In genomic region chr2:180983468-180984388, GRCh38 we compare ENCODE assay signal across 8 cellular contexts. TPM values are rescaled to one million over a fixed set of nuclear protein-coding genes. Genes with fewer than 3 reads are reported as not detected.
DNase-seq lines count a peak whose midpoint lies in the region; ATAC-seq lines count a peak whose summit lies in the region.

No MANE protein-coding gene starts in this region.

- no peaks in the 10 kb centered on the region for H3K9me3 Mint-ChIP-seq in activated CD8-positive, alpha-beta T cell treated with anti-CD3 and anti-CD28 coated beads, Interleukin-2, amount 10 ng/mL, durations not matched to agents 7 days and 5 days (ENCODE audit: insufficient read depth)

- no peaks in the 10 kb centered on the region for H3K4me1 ChIP-seq in iPS DF 6.9 (ENCODE audit: control insufficient read depth, insufficient read depth, low read length)

- no peaks in the 10 kb centered on the region for H3K27me3 ChIP-seq in iPS DF 6.9 (ENCODE audit: control insufficient read depth, insufficient read depth, low read length)

- DNase-seq in DMS79 treated with DMSO at 0.1 percent for 48 hours (lab: John Stamatoyannopoulos, UW) (peak; percentile 86), NCI-H460 (ENCODE audit: extremely low read depth, low read depth) (peak; percentile 47), iPS DF 6.9 (ENCODE audit: low read depth, low spot score) (peak; percentile 35)
- peak; percentile 45 for DNase-seq in activated CD8-positive, alpha-beta T cell treated with anti-CD3 and anti-CD28 coated beads, Interleukin-2, amount 10 ng/mL, durations not matched to agents 7 days and 5 days
- peak; percentile 13 for DNase-seq in stimulated activated naive CD8-positive, alpha-beta T cell treated with anti-CD3 and anti-CD28 coated beads, Interleukin-15, Interleukin-2, amounts not matched to agents 100 U/mL and 50 U/mL, for 24 hours
- no peak for DNase-seq in stimulated activated CD4-positive, alpha-beta T cell treated with anti-CD3 and anti-CD28 coated beads, Interleukin-15, amount 100 ng/mL, for 24 hours

- H3K27ac ChIP-seq in iPS DF 6.9 (ENCODE audit: low read length), result no peak overlapping the region

- peaks cover 43% of the 10 kb centered on the region for H3K4me1 Mint-ChIP-seq in activated CD8-positive, alpha-beta T cell treated with anti-CD3 and anti-CD28 coated beads, Interleukin-2, amount 10 ng/mL, durations not matched to agents 7 days and 5 days (ENCODE audit: low read depth)

- POLR2A ChIA-PET in activated CD8-positive, alpha-beta T cell treated with anti-CD3 and anti-CD28 coated beads, Interleukin-2, amount 10 ng/mL, durations not matched to agents 7 days and 5 days (lab: Charles Lee), result no interaction called here

- peaks cover 12% of the 10 kb centered on the region for H3K27me3 Mint-ChIP-seq in activated CD8-positive, alpha-beta T cell treated with anti-CD3 and anti-CD28 coated beads, Interleukin-2, amount 10 ng/mL, durations not matched to agents 7 days and 5 days (ENCODE audit: low read depth)

- no peak overlapping the region for H3K4me3 Mint-ChIP-seq in activated CD8-positive, alpha-beta T cell treated with anti-CD3 and anti-CD28 coated beads, Interleukin-2, amount 10 ng/mL, durations not matched to agents 7 days and 5 days

- H3K36me3 ChIP-seq in iPS DF 6.9 (ENCODE audit: control insufficient read depth, insufficient read depth, low read length), result no peaks in the 10 kb centered on the region

- no peak overlapping the region for H3K27ac Mint-ChIP-seq in activated CD8-positive, alpha-beta T cell treated with anti-CD3 and anti-CD28 coated beads, Interleukin-2, amount 10 ng/mL, durations not matched to agents 7 days and 5 days

- H3K4me3 ChIP-seq in iPS DF 6.9 (ENCODE audit: low read length), result no peak overlapping the region

- peaks cover 24% of the 10 kb centered on the region for H3K36me3 Mint-ChIP-seq in activated CD8-positive, alpha-beta T cell treated with anti-CD3 and anti-CD28 coated beads, Interleukin-2, amount 10 ng/mL, durations not matched to agents 7 days and 5 days (ENCODE audit: low read depth)

- CTCF ChIA-PET in activated CD8-positive, alpha-beta T cell treated with anti-CD3 and anti-CD28 coated beads, Interleukin-2, amount 10 ng/mL, durations not matched to agents 7 days and 5 days (lab: Charles Lee), result interaction anchor here (0.9 to 2.5 kb wide), 7 partner anchors 9 to 731 kb away, joined by 3 to 10 read pairs (median 5); no protein-coding TSS in a partner anchor

- ATAC-seq in GM19372 (IDR thresholded peaks at IDR 0.05; ENCODE audit: low read depth, unreplicated experiment), result peak; percentile 36
- ATAC-seq in HG03354 (IDR thresholded peaks at IDR 0.05; ENCODE audit: poor library complexity, severe bottlenecking, unreplicated experiment), result peak; percentile 41
- no peak for ATAC-seq in activated CD8-positive, alpha-beta T cell treated with anti-CD3 and anti-CD28 coated beads, Interleukin-2, amount 10 ng/mL, durations not matched to agents 7 days and 5 days
- ATAC-seq in stimulated activated naive CD8-positive, alpha-beta T cell treated with anti-CD3 and anti-CD28 coated beads, Interleukin-15, Interleukin-2, amounts not matched to agents 100 U/mL and 50 U/mL, for 24 hours, result no peak

- H3K9me3 ChIP-seq in iPS DF 6.9 (ENCODE audit: control insufficient read depth, insufficient read depth, low read length), result no peaks in the 10 kb centered on the region

RNA-seq across cellular contexts. Expression of gene UBE2E3, which starts 3.3 kb away (rescaled TPM):
- total RNA-seq in NCI-H460 (2014; rRNA removed; shearing (Covaris generic)), result 54.8 and 60.7 TPM in 2 replicates
- polyA plus RNA-seq in NCI-H460 (2014; cell fraction: nucleus; rRNA removed), result 32.5 and 40.0 TPM in 2 replicates
- total RNA-seq in activated CD8-positive, alpha-beta T cell treated with anti-CD3 and anti-CD28 coated beads, Interleukin-2, amount 10 ng/mL, durations not matched to agents 7 days and 5 days, result 10 to 100 TPM; 28.4 to 36.7 TPM

Comparison
In these comparisons a context has a peak if more than half of its experiments do, and no peak if none do; other contexts are left out.
1. ATAC-seq: peak in GM19372 (single experiment) and HG03354 (single experiment); none in activated CD8-positive, alpha-beta T cell treated with anti-CD3 and anti-CD28 coated beads, Interleukin-2, amount 10 ng/mL, durations not matched to agents 7 days and 5 days (single experiment) and stimulated activated naive CD8-positive, alpha-beta T cell treated with anti-CD3 and anti-CD28 coated beads, Interleukin-15, Interleukin-2, amounts not matched to agents 100 U/mL and 50 U/mL, for 24 hours (single experiment).